In the genomic region with DNA sequence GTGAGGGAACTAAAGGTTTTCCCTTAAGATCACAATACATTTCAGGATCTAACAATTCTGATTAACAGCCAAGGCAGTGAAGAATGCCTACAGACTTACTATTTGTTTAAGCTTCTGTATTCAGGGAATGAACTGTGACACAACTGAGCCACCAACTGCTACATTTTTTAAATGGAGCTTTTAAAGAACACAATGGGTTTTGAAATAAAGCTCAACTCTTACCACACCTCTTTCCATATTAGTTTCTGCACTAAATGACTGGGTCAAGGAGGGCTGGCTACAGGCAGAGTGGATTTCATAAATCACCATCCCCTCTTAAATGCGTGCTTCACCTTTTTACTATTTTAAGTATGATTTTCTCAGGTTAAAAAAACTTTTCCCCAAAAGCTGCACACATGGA, we compare ENCODE assay signal across 11 cellular contexts.
DNase-seq lines count a peak whose midpoint lies in the region; TF ChIP-seq lines count a peak whose summit lies in the region.
"Had no signal": no experiment of that assay in that cellular context is flagged by ENCODE, and none has a peak within 500 bp of the region (broad histone marks: within the 10 kb centered on the region; RNA-seq: fewer than 3 reads in every experiment).

No MANE protein-coding gene starts in this region.

- H2AK5ac ChIP-seq in mesenchymal stem cell (ENCODE audit: low read length, severe bottlenecking) = no peak overlapping the region

- H2BK5ac ChIP-seq in mesenchymal stem cell (ENCODE audit: low read depth, low read length, poor library complexity, severe bottlenecking) = no peak overlapping the region

- no peak for TF ChIP-seq CTCF in chondrocyte (IDR thresholded peaks at IDR 0.05)

- peaks cover 1% of the 10 kb centered on the region for H3K36me3 Mint-ChIP-seq in chondrocyte (ENCODE audit: low read depth)

- no peaks in the 10 kb centered on the region for H3K27me3 Mint-ChIP-seq in chondrocyte (ENCODE audit: low read depth)
- H3K27me3 Mint-ChIP-seq: IgD-negative memory B cell had no signal

- H4K91ac ChIP-seq in mesenchymal stem cell (ENCODE audit: low read length) = no peak overlapping the region

- WGBS in mesenchymal stem cell = 93% methylated on average over 1 of the region's 1 CpG

- H3K27ac Mint-ChIP-seq in chondrocyte (ENCODE audit: unreplicated experiment) = peak overlapping the region; percentile 27
- H3K27ac Mint-ChIP-seq: IgD-negative memory B cell had no signal

- H3K36me3 ChIP-seq in mesenchymal stem cell (ENCODE audit: control insufficient read depth in 1 of 2, insufficient read depth in 2 of 2, low read depth in 1 of 2, low read length in 2 of 2) = peaks cover 0 to 5% of the 10 kb centered on the region in 2 experiments

- no peak overlapping the region for H2BK15ac ChIP-seq in mesenchymal stem cell (ENCODE audit: low read depth, poor library complexity, severe bottlenecking)

- H2BK120ac ChIP-seq in mesenchymal stem cell (ENCODE audit: low read depth, low read length) = no peak overlapping the region

- H3K9me3 ChIP-seq in mesenchymal stem cell (ENCODE audit: control insufficient read depth, low read length) = no peaks in the 10 kb centered on the region

- no peak overlapping the region for H3K9ac ChIP-seq in mesenchymal stem cell (ENCODE audit: low read length)

- peak overlapping the region; percentile 27 for H3K4me2 ChIP-seq in mesenchymal stem cell (ENCODE audit: low read length, poor library complexity, severe bottlenecking)

- no peak overlapping the region for H3K4me3 ChIP-seq in mesenchymal stem cell (ENCODE audit: insufficient read depth in 1 of 2, low read depth in 1 of 2, low read length in 2 of 2)

- H3K4me1 ChIP-seq in mesenchymal stem cell (ENCODE audit: control insufficient read depth, insufficient read depth, low read depth, low read length) = peaks cover 9% of the 10 kb centered on the region

- H3K14ac ChIP-seq in mesenchymal stem cell (ENCODE audit: low read length in 2 of 2) = no peak overlapping the region

- H3K4me3 Mint-ChIP-seq in chondrocyte (ENCODE audit: unreplicated experiment) = peak overlapping the region; percentile 65
- H3K4me3 Mint-ChIP-seq: IgD-negative memory B cell had no signal

- no peak overlapping the region for H3K27ac ChIP-seq in mesenchymal stem cell (ENCODE audit: low read length, poor library complexity, severe bottlenecking)

- DNase-seq in Caki2 (ENCODE audit: low read depth) (peak; percentile 38), M059J (ENCODE audit: low read depth) (peak; percentile 28), chondrocyte (ENCODE audit: low spot score) (no peak), mesenchymal stem cell (peak; percentile 20), RKO (ENCODE audit: low spot score) (no peak), hippocampal formation (lab: John Stamatoyannopoulos, UW) (no peak), globus pallidus (ENCODE audit: low spot score) (no peak), HUDEP-2 (lab: John Stamatoyannopoulos, UW; ENCODE audit: unreplicated experiment in 76 of 76) (no peak)
- DNase-seq: activated CD4-positive, alpha-beta T cell treated with anti-CD3 and anti-CD28 coated beads for 4 hours; NK-92 treated with Interleukin-12 subunit alpha and Interleukin-12 subunit beta, amount 100 ng/mL, for 24 hours had no signal

- H4K8ac ChIP-seq in mesenchymal stem cell (ENCODE audit: low read length) = no peak overlapping the region

- H3K79me1 ChIP-seq in mesenchymal stem cell (replicated peaks; ENCODE audit: low read length, poor library complexity, severe bottlenecking) = peaks cover 12% of the 10 kb centered on the region

- H3K23ac ChIP-seq in mesenchymal stem cell (ENCODE audit: low read length in 2 of 2) = no peak overlapping the region

- H3K27me3 ChIP-seq in mesenchymal stem cell (ENCODE audit: control insufficient read depth in 1 of 2, insufficient read depth in 1 of 2, low read length in 2 of 2) = no peaks in the 10 kb centered on the region

- no peak overlapping the region for H2AFZ ChIP-seq in mesenchymal stem cell (ENCODE audit: low read depth, low read length)

- peaks cover 36% of the 10 kb centered on the region for H3K4me1 Mint-ChIP-seq in chondrocyte (ENCODE audit: low read depth)

- in situ Hi-C loops in Caki2 (cut with HindIII; ENCODE audit: low pct_unique_long_range_greater_than_20kb, low sequenced_read_pairs) = no loop called here

- H3K9me3 Mint-ChIP-seq in chondrocyte (ENCODE audit: low read depth) = no peaks in the 10 kb centered on the region
- H3K9me3 Mint-ChIP-seq: IgD-negative memory B cell had no signal

- H2BK12ac ChIP-seq in mesenchymal stem cell (ENCODE audit: low read length in 2 of 2) = no peak overlapping the region

- H3K4ac ChIP-seq in mesenchymal stem cell (ENCODE audit: low read depth in 1 of 2, low read length in 2 of 2) = no peak overlapping the region

- no peak overlapping the region for H3K18ac ChIP-seq in mesenchymal stem cell (ENCODE audit: low read depth in 1 of 2, low read length in 2 of 2)

Comparison
In these comparisons a context has a peak if more than half of its experiments do, and no peak if none do; other contexts are left out.
1. DNase-seq: peak in Caki2 (single experiment), M059J (single experiment) and mesenchymal stem cell (single experiment); none in chondrocyte (single experiment), RKO (single experiment), hippocampal formation (0 of 2), globus pallidus (single experiment) and HUDEP-2 (0 of 76).